In genomic region chr14:99273724-99274345, GRCh38 we compare ENCODE assay signal across 10 cellular contexts. TPM values are rescaled to one million over a fixed set of nuclear protein-coding genes. Genes with fewer than 3 reads are reported as not detected.
DNase-seq lines count a peak whose midpoint lies in the region; ATAC-seq and TF ChIP-seq lines count a peak whose summit lies in the region.
"Had no signal": no experiment of that assay in that cellular context is flagged by ENCODE, and none has a peak within 500 bp of the region (broad histone marks: within the 10 kb centered on the region; RNA-seq: fewer than 3 reads in every experiment).

No MANE protein-coding gene starts in this region.

- no peaks in the 10 kb centered on the region for H3K9me3 Mint-ChIP-seq in T-helper 2 cell treated with Interferon-gamma antibody and Interleukin-4, amounts not matched to agents 5 μg/mL and 100 μg/mL, for 36 hours
- no peaks in the 10 kb centered on the region for H3K9me3 Mint-ChIP-seq in stimulated activated effector memory CD8-positive, alpha-beta T cell treated with anti-CD3 and anti-CD28 coated beads, Interleukin-12 subunit alpha, Interleukin-12 subunit beta, amount 100 ng/mL, for 72 hours

- peak overlapping the region; percentile 48 for H3K4me3 ChIP-seq in fibroblast of the aortic adventitia (ENCODE audit: low read depth, low read length)
- peak overlapping the region in 2 of 4 donors; percentile 39 to 50 for H3K4me3 ChIP-seq in tibial nerve

- no peaks in the 10 kb centered on the region for H3K9me3 ChIP-seq in tibial nerve

- H3K27ac ChIP-seq in tibial nerve: peak overlapping the region in 1 of 4 donors; percentile 37
- H3K27ac ChIP-seq: 22Rv1 had no signal

- peaks cover 14% of the 10 kb centered on the region for H3K36me3 Mint-ChIP-seq in T-helper 2 cell treated with Interferon-gamma antibody and Interleukin-4, amounts not matched to agents 5 μg/mL and 100 μg/mL, for 36 hours (ENCODE audit: low read depth)
- peaks cover 36% of the 10 kb centered on the region for H3K36me3 Mint-ChIP-seq in stimulated activated effector memory CD8-positive, alpha-beta T cell treated with anti-CD3 and anti-CD28 coated beads, Interleukin-12 subunit alpha, Interleukin-12 subunit beta, amount 100 ng/mL, for 72 hours

- 3% methylated on average over 29 of the region's 37 CpGs for WGBS in tibial nerve, 2 donors

- ATAC-seq in stimulated activated effector memory CD8-positive, alpha-beta T cell treated with anti-CD3 and anti-CD28 coated beads, Interleukin-12 subunit alpha, Interleukin-12 subunit beta, amount 100 ng/mL, for 72 hours: peak; percentile 35
- ATAC-seq in GM21367 (IDR thresholded peaks at IDR 0.05; ENCODE audit: unreplicated experiment): no peak

- no peak for TF ChIP-seq EP300 in tibial nerve (IDR thresholded peaks at IDR 0.05)

- no peaks in the 10 kb centered on the region for H3K36me3 ChIP-seq in tibial nerve

- peaks cover 24% of the 10 kb centered on the region for H3K4me1 Mint-ChIP-seq in T-helper 2 cell treated with Interferon-gamma antibody and Interleukin-4, amounts not matched to agents 5 μg/mL and 100 μg/mL, for 36 hours (ENCODE audit: low read depth)
- peaks cover 29% of the 10 kb centered on the region for H3K4me1 Mint-ChIP-seq in stimulated activated effector memory CD8-positive, alpha-beta T cell treated with anti-CD3 and anti-CD28 coated beads, Interleukin-12 subunit alpha, Interleukin-12 subunit beta, amount 100 ng/mL, for 72 hours

- peaks cover 0 to 60% (median 26%) of the 10 kb centered on the region in 4 donors for H3K4me1 ChIP-seq in tibial nerve

- TF ChIP-seq POLR2A in tibial nerve (IDR thresholded peaks at IDR 0.05): no peak

- no peak for TF ChIP-seq CTCF in fibroblast of the aortic adventitia (IDR thresholded peaks at IDR 0.05; ENCODE audit: insufficient read depth, low read length)
- TF ChIP-seq CTCF in tibial nerve (IDR thresholded peaks at IDR 0.05): no peak

- peak overlapping the region; percentile 75 for H3K27ac Mint-ChIP-seq in T-helper 2 cell treated with Interferon-gamma antibody and Interleukin-4, amounts not matched to agents 5 μg/mL and 100 μg/mL, for 36 hours
- peak overlapping the region; percentile 77 for H3K27ac Mint-ChIP-seq in stimulated activated effector memory CD8-positive, alpha-beta T cell treated with anti-CD3 and anti-CD28 coated beads, Interleukin-12 subunit alpha, Interleukin-12 subunit beta, amount 100 ng/mL, for 72 hours

- H3K27me3 Mint-ChIP-seq in T-helper 2 cell treated with Interferon-gamma antibody and Interleukin-4, amounts not matched to agents 5 μg/mL and 100 μg/mL, for 36 hours (ENCODE audit: low read depth): peaks cover 33% of the 10 kb centered on the region

- H3K27me3 ChIP-seq in tibial nerve: peaks cover 0 to 87% of the 10 kb centered on the region in 2 donors

- DNase-seq in DMS53 (lab: John Stamatoyannopoulos, UW): peak; percentile 68
- no peak for DNase-seq in DMS53 treated with DMSO at 0.1 percent for 48 hours (lab: John Stamatoyannopoulos, UW; ENCODE audit: unreplicated experiment)
- DNase-seq in T-helper 2 cell treated with Interferon-gamma antibody and Interleukin-4, amounts not matched to agents 5 μg/mL and 100 μg/mL, for 36 hours (ENCODE audit: low spot score): peak; percentile 42
- DNase-seq in fibroblast of the aortic adventitia (ENCODE audit: low read depth): no peak
- DNase-seq in stimulated activated effector memory CD8-positive, alpha-beta T cell treated with anti-CD3 and anti-CD28 coated beads, Interleukin-12 subunit alpha, Interleukin-12 subunit beta, amount 100 ng/mL, for 72 hours (ENCODE audit: low spot score in 2 of 2): peak in 1 of 2 donors; percentile 84
- DNase-seq in germinal center (ENCODE audit: low spot score): no peak
- no peak for DNase-seq in tibial nerve (ENCODE audit: low spot score in 2 of 2)
- DNase-seq: naive B cell had no signal

- H3K4me3 Mint-ChIP-seq in T-helper 2 cell treated with Interferon-gamma antibody and Interleukin-4, amounts not matched to agents 5 μg/mL and 100 μg/mL, for 36 hours: peak overlapping the region; percentile 87
- peak overlapping the region; percentile 89 for H3K4me3 Mint-ChIP-seq in stimulated activated effector memory CD8-positive, alpha-beta T cell treated with anti-CD3 and anti-CD28 coated beads, Interleukin-12 subunit alpha, Interleukin-12 subunit beta, amount 100 ng/mL, for 72 hours

RNA-seq across cellular contexts. Expression of gene BCL11B, which starts 1.8 kb away (rescaled TPM):
- 0.09 TPM in 1 of 2 replicates, not detected in the other for total RNA-seq in fibroblast of the aortic adventitia (ENCODE audit: low replicate concordance)
- total RNA-seq in tibial nerve: under 1 TPM; 0.21 to 0.78 (median 0.26) TPM

Comparison
In these comparisons a context has a peak if more than half of its experiments do, and no peak if none do; other contexts are left out.
1. DNase-seq: peak in DMS53 (single experiment) and T-helper 2 cell treated with Interferon-gamma antibody and Interleukin-4, amounts not matched to agents 5 μg/mL and 100 μg/mL, for 36 hours (single experiment); none in DMS53 treated with DMSO at 0.1 percent for 48 hours (single experiment), fibroblast of the aortic adventitia (single experiment), germinal center (single experiment) and tibial nerve (0 of 2).